In the genomic region with DNA sequence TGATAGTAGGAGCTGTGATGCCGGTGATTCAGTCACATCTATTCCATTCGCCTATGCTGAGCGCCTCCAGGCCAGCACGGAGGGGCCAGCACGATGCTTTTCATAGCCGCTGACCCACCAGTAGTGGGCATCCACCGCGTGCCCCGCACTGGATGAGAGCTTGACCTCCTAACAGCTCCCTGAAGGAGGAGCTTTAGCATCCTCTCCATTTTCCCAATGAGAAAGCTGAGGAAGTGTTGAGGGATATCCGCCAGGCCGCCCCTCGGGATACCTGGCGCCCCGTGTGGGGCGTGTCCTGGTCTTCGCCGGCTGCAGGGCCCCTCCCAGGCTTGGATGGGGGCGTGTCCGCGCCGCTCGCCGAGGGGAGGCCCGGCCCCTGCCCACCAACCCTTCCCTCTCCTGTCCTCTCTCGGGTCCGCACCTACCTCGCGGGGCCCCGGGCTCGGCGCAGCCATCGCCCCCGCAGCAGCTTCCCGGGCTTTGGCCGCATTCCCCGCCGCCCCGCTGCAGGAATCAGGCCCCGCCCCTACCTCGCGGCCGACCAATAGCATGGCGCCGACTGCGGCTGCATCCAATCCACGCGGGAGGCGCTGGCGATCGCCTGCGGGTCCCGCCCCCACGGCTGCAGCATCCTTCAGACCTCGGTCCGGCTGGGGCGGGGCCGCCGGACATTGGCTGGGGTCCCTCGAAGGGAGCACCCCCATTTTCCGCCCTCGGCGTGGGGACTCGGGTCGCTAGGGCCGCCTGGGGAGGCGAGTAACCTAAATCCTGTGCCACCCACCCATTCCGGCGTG, we compare ENCODE assay signal across 8 cellular contexts. TPM values are rescaled to one million over a fixed set of nuclear protein-coding genes. Genes with fewer than 3 reads are reported as not detected.
DNase-seq lines count a peak whose midpoint lies in the region; ATAC-seq lines count a peak whose summit lies in the region.

TSS of gene PIP5KL1 (minus strand) at position 480 of the 794 bp plus-strand sequence. CDS start at position 455, 25 bp downstream.

- H3K27me3 ChIP-seq in CD4-positive, CD25-positive, alpha-beta regulatory T cell (ENCODE audit: control insufficient read depth, insufficient read depth, low read length) = no peaks in the 10 kb centered on the region

- H3K4me1 Mint-ChIP-seq in CD4-positive, CD25-positive, alpha-beta regulatory T cell = peaks cover 0 to 56% (median 23%) of the 10 kb centered on the region in 4 donors
- H3K4me1 Mint-ChIP-seq in activated T-cell treated with anti-CD3 and anti-CD28 coated beads, Interleukin-2, amount 50 U/mL, for 24 hours (ENCODE audit: low read depth) = peaks cover 52% of the 10 kb centered on the region

- H3K4me1 ChIP-seq in CD4-positive, CD25-positive, alpha-beta regulatory T cell (ENCODE audit: control insufficient read depth, insufficient read depth, low read length, poor library complexity, severe bottlenecking) = peaks cover 43% of the 10 kb centered on the region

- H3K27me3 Mint-ChIP-seq in CD4-positive, CD25-positive, alpha-beta regulatory T cell = peaks cover 24% of the 10 kb centered on the region
- peaks cover 6% of the 10 kb centered on the region for H3K27me3 Mint-ChIP-seq in activated T-cell treated with anti-CD3 and anti-CD28 coated beads, Interleukin-2, amount 50 U/mL, for 24 hours

- peaks cover 0 to 3% (median 0%) of the 10 kb centered on the region in 7 donors for H3K9me3 Mint-ChIP-seq in CD4-positive, CD25-positive, alpha-beta regulatory T cell
- no peaks in the 10 kb centered on the region for H3K9me3 Mint-ChIP-seq in activated T-cell treated with anti-CD3 and anti-CD28 coated beads, Interleukin-2, amount 50 U/mL, for 24 hours

- H3K36me3 Mint-ChIP-seq in CD4-positive, CD25-positive, alpha-beta regulatory T cell = no peaks in the 10 kb centered on the region
- peaks cover 27% of the 10 kb centered on the region for H3K36me3 Mint-ChIP-seq in activated T-cell treated with anti-CD3 and anti-CD28 coated beads, Interleukin-2, amount 50 U/mL, for 24 hours (ENCODE audit: low read depth)

- peak within 1 kb of the TSS; percentile 43 for H3K4me3 ChIP-seq in CD4-positive, CD25-positive, alpha-beta regulatory T cell (ENCODE audit: low read depth, low read length)

- peak within 1 kb of the TSS; percentile 74 to 83 (median 82) for H3K27ac Mint-ChIP-seq in CD4-positive, CD25-positive, alpha-beta regulatory T cell
- H3K27ac Mint-ChIP-seq in activated T-cell treated with anti-CD3 and anti-CD28 coated beads, Interleukin-2, amount 50 U/mL, for 24 hours = peak within 1 kb of the TSS; percentile 77

- peak within 1 kb of the TSS; percentile 77 to 94 (median 82) for H3K4me3 Mint-ChIP-seq in CD4-positive, CD25-positive, alpha-beta regulatory T cell
- peak within 1 kb of the TSS; percentile 69 for H3K4me3 Mint-ChIP-seq in activated T-cell treated with anti-CD3 and anti-CD28 coated beads, Interleukin-2, amount 50 U/mL, for 24 hours

- peak; percentile 69 to 73 (median 71) for DNase-seq in CD4-positive, CD25-positive, alpha-beta regulatory T cell
- DNase-seq in GM19240 (ENCODE audit: insufficient read length, low spot score) (peak; percentile 87), NOMO-1 (lab: John Stamatoyannopoulos, UW; ENCODE audit: unreplicated experiment in 2 of 2) (peak; percentile 51 to 57), epithelial cell of prostate (ENCODE audit: low read depth, low spot score) (no peak), middle frontal gyrus (ENCODE audit: extremely low spot score, low spot score) (peak; percentile 78)
- DNase-seq in activated T-cell treated with anti-CD3 and anti-CD28 coated beads, Interleukin-2, amount 50 U/mL, for 24 hours = peak; percentile 84
- peak; percentile 26 to 60 for DNase-seq in stimulated activated CD8-positive, alpha-beta memory T cell treated with anti-CD3 and anti-CD28 coated beads, Interleukin-7, amount 100 ng/mL, for 4 hours (ENCODE audit: low read depth in 2 of 2)

- no peak within 1 kb of the TSS for H3K27ac ChIP-seq in CD4-positive, CD25-positive, alpha-beta regulatory T cell (ENCODE audit: insufficient read depth, low read length, poor library complexity, severe bottlenecking)
- H3K27ac ChIP-seq in epithelial cell of prostate = peak within 1 kb of the TSS; percentile 29

- no peaks in the 10 kb centered on the region for H3K36me3 ChIP-seq in CD4-positive, CD25-positive, alpha-beta regulatory T cell (ENCODE audit: control insufficient read depth, insufficient read depth, low read length)

- no peaks in the 10 kb centered on the region for H3K9me3 ChIP-seq in CD4-positive, CD25-positive, alpha-beta regulatory T cell (ENCODE audit: control insufficient read depth in 2 of 2, low read length in 2 of 2)

- ATAC-seq in CD4-positive, CD25-positive, alpha-beta regulatory T cell (ENCODE audit: low read depth in 2 of 2) = peak; percentile 65
- peak; percentile 79 for ATAC-seq in HG03354 (IDR thresholded peaks at IDR 0.05; ENCODE audit: poor library complexity, severe bottlenecking, unreplicated experiment)

RNA-seq across cellular contexts. Expression of gene PIP5KL1, which starts in this region (rescaled TPM):
- 3.3 TPM for total RNA-seq in CD4-positive, CD25-positive, alpha-beta regulatory T cell
- polyA plus RNA-seq in CD4-positive, CD25-positive, alpha-beta regulatory T cell = 1 to 10 TPM in 1 of 4 donors, under 1 TPM in 2, not detected in 1; 0.22 to 1.1 (median 0.81) TPM
